In the genomic region with DNA sequence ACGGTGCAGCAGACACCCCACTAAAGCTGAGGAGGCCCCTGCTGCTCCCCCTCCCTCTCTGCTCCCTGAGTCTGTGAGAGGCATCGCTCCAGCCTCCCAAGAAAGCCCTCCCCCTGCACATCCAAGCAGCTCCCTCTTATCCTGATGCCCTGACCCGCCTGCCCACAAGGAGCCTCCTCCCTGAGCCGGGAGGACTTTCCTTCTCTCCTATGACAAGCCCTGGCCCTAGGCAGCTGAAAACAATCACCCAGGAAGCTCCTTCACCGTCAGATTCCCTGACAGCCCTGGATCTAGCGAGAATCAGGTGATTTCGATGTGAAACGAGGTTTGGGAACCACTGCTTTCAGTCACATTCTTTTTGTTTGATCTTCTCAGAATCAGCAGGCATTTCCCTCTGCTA, we compare ENCODE assay signal across 31 cellular contexts.
DNase-seq lines count a peak whose midpoint lies in the region; ATAC-seq, FAIRE-seq and TF ChIP-seq lines count a peak whose summit lies in the region.
"Had no signal": no experiment of that assay in that cellular context is flagged by ENCODE, and none has a peak within 500 bp of the region (broad histone marks: within the 10 kb centered on the region; RNA-seq: fewer than 3 reads in every experiment).

No MANE protein-coding gene starts in this region.

- WGBS in HUES64, result 20% methylated on average over 8 of the region's 8 CpGs
- 41 to 43% methylated on average over 8 of the region's 8 CpGs for WGBS in pancreas, 2 donors

- no peaks in the 10 kb centered on the region for H3K9me3 ChIP-seq in HUES64 (ENCODE audit: insufficient read depth, low read depth, low read length)
- no peaks in the 10 kb centered on the region for H3K9me3 ChIP-seq in pancreas
- H3K9me3 ChIP-seq: ascending aorta, esophagus muscularis mucosa, neutrophil, stomach had no signal

- intact Hi-C loops in pancreas (cut with DNase I), result no loop called here

- H3K9me3 Mint-ChIP-seq in nephron, result no peaks in the 10 kb centered on the region
- H3K9me3 Mint-ChIP-seq in T-helper 2 cell treated with Interferon-gamma antibody and Interleukin-4, amounts not matched to agents 5 μg/mL and 100 μg/mL, for 36 hours, result no peaks in the 10 kb centered on the region
- H3K9me3 Mint-ChIP-seq: CD4-positive, alpha-beta T cell; central memory CD8-positive, alpha-beta T cell; dendritic cell treated with granulocyte-macrophage colony-stimulating factor and Interleukin-4, amounts not matched to agents 40 ng/mL and 50 ng/mL, for 4 days; IgD-negative memory B cell; memory B cell had no signal

- ATAC-seq in foreskin keratinocyte (peak; percentile 21), pancreas (no peak), HG03439 (IDR thresholded peaks at IDR 0.05; ENCODE audit: unreplicated experiment) (no peak)
- ATAC-seq: HCT116, Panc1, right cardiac atrium had no signal

- peak overlapping the region in 1 of 3 experiments; percentile 2 for H3K4me3 Mint-ChIP-seq in nephron
- no peak overlapping the region for H3K4me3 Mint-ChIP-seq in T-helper 2 cell treated with Interferon-gamma antibody and Interleukin-4, amounts not matched to agents 5 μg/mL and 100 μg/mL, for 36 hours
- H3K4me3 Mint-ChIP-seq: CD4-positive, alpha-beta T cell; central memory CD8-positive, alpha-beta T cell; dendritic cell treated with granulocyte-macrophage colony-stimulating factor and Interleukin-4, amounts not matched to agents 40 ng/mL and 50 ng/mL, for 4 days; memory B cell had no signal

- H3K4me3 ChIP-seq in HUES64 (ENCODE audit: low read length), result peak overlapping the region; percentile 67; the same call in 1 of the 2 replicates
- H3K4me3 ChIP-seq in pancreas, result no peak overlapping the region
- H3K4me3 ChIP-seq: ascending aorta, esophagus muscularis mucosa, stomach had no signal

- peaks cover 54% of the 10 kb centered on the region for H3K27me3 Mint-ChIP-seq in nephron (ENCODE audit: low read depth)
- H3K27me3 Mint-ChIP-seq in T-helper 2 cell treated with Interferon-gamma antibody and Interleukin-4, amounts not matched to agents 5 μg/mL and 100 μg/mL, for 36 hours (ENCODE audit: low read depth), result peaks cover 51% of the 10 kb centered on the region

- H3K27me3 ChIP-seq in HUES64 (ENCODE audit: insufficient read depth, low read length), result no peaks in the 10 kb centered on the region; the same call in 1 of the 2 replicates
- H3K27me3 ChIP-seq in foreskin keratinocyte, result peaks cover 37% of the 10 kb centered on the region
- peaks cover 0 to 31% (median 2%) of the 10 kb centered on the region in 4 donors for H3K27me3 ChIP-seq in pancreas
- H3K27me3 ChIP-seq: ascending aorta had no signal

- no peaks in the 10 kb centered on the region for H3K36me3 Mint-ChIP-seq in nephron (ENCODE audit: low read depth)
- H3K36me3 Mint-ChIP-seq in T-helper 2 cell treated with Interferon-gamma antibody and Interleukin-4, amounts not matched to agents 5 μg/mL and 100 μg/mL, for 36 hours (ENCODE audit: low read depth), result no peaks in the 10 kb centered on the region
- H3K36me3 Mint-ChIP-seq: IgD-negative memory B cell had no signal

- FAIRE-seq in pancreas (lab: Jason Lieb, UNC), result no peak
- FAIRE-seq: D721Med had no signal

- peaks cover 39% of the 10 kb centered on the region for H3K4me1 Mint-ChIP-seq in nephron
- H3K4me1 Mint-ChIP-seq in T-helper 2 cell treated with Interferon-gamma antibody and Interleukin-4, amounts not matched to agents 5 μg/mL and 100 μg/mL, for 36 hours (ENCODE audit: low read depth), result no peaks in the 10 kb centered on the region

- H3K27ac Mint-ChIP-seq in nephron, result peak overlapping the region; percentile 31 to 97 (median 65)
- no peak overlapping the region for H3K27ac Mint-ChIP-seq in T-helper 2 cell treated with Interferon-gamma antibody and Interleukin-4, amounts not matched to agents 5 μg/mL and 100 μg/mL, for 36 hours
- H3K27ac Mint-ChIP-seq: CD4-positive, alpha-beta T cell; dendritic cell treated with granulocyte-macrophage colony-stimulating factor and Interleukin-4, amounts not matched to agents 40 ng/mL and 50 ng/mL, for 4 days; memory B cell had no signal

- H3K27ac ChIP-seq in HUES64 (ENCODE audit: low read depth, low read length) (peak overlapping the region; percentile 81), foreskin keratinocyte (peak overlapping the region; percentile 36), pancreas (no peak overlapping the region)
- H3K27ac ChIP-seq: ascending aorta, esophagus muscularis mucosa, neutrophil, stomach had no signal

- no peak for TF ChIP-seq CTCF in foreskin keratinocyte (conservative IDR thresholded peaks at IDR 0.05)
- TF ChIP-seq CTCF in nephron (IDR thresholded peaks at IDR 0.05; ENCODE audit: unreplicated experiment in 3 of 3), result no peak
- no peak for TF ChIP-seq CTCF in pancreas (IDR thresholded peaks at IDR 0.05)

- DNase-seq in Daoy (ENCODE audit: low read depth) (peak; percentile 66), foreskin keratinocyte (peak in 1 of 2 donors; percentile 45), pancreas (no peak), HCEC 1CT (no peak)
- DNase-seq in T-helper 2 cell treated with Interferon-gamma antibody and Interleukin-4, amounts not matched to agents 5 μg/mL and 100 μg/mL, for 36 hours (ENCODE audit: low spot score), result no peak
- DNase-seq: activated CD4-positive, alpha-beta T cell treated with anti-CD3 and anti-CD28 coated beads, Interleukin-2, amount 50 U/mL, for 1 hour; activated gamma-delta T cell treated with Interleukin-2 at 50 U/mL for 16 hours; activated T-cell treated with anti-CD3 and anti-CD28 coated beads, Interleukin-2, amount 50 U/mL, for 48 hours; AML-193; CD4-positive, alpha-beta T cell; foreskin fibroblast; head of caudate nucleus; NCI-H146; right cardiac atrium; Right ventricle myocardium superior; stimulated activated CD4-positive, alpha-beta T cell treated with anti-CD3 and anti-CD28 coated beads, Interleukin-4, amount 100 ng/mL, for 1 hour; stomach; T-helper 9 cell had no signal

- H3K4me1 ChIP-seq in HUES64 (ENCODE audit: insufficient read depth, low read length) (peaks cover 68% of the 10 kb centered on the region), foreskin keratinocyte (peaks cover 36% of the 10 kb centered on the region), pancreas (peaks cover 0 to 4% (median 3%) of the 10 kb centered on the region in 3 donors)
- H3K4me1 ChIP-seq: ascending aorta had no signal

- H3K36me3 ChIP-seq in HUES64 (ENCODE audit: insufficient read depth, low read length), result peaks cover 13% of the 10 kb centered on the region; the same call in 1 of the 2 replicates
- H3K36me3 ChIP-seq in pancreas, result no peaks in the 10 kb centered on the region
- H3K36me3 ChIP-seq: ascending aorta, esophagus muscularis mucosa, neutrophil, stomach had no signal

- peak overlapping the region; percentile 66; the same call in 1 of the 2 replicates for H3K9ac ChIP-seq in HUES64 (ENCODE audit: low read depth, low read length)

Comparison
In these comparisons a context has a peak if more than half of its experiments do, and no peak if none do; other contexts are left out.
1. H3K27ac ChIP-seq: peak in HUES64 (single experiment) and foreskin keratinocyte (single experiment); none in pancreas (0 of 4).